Comparison of ENCODE assay signal across 7 cellular contexts in the genomic region with DNA sequence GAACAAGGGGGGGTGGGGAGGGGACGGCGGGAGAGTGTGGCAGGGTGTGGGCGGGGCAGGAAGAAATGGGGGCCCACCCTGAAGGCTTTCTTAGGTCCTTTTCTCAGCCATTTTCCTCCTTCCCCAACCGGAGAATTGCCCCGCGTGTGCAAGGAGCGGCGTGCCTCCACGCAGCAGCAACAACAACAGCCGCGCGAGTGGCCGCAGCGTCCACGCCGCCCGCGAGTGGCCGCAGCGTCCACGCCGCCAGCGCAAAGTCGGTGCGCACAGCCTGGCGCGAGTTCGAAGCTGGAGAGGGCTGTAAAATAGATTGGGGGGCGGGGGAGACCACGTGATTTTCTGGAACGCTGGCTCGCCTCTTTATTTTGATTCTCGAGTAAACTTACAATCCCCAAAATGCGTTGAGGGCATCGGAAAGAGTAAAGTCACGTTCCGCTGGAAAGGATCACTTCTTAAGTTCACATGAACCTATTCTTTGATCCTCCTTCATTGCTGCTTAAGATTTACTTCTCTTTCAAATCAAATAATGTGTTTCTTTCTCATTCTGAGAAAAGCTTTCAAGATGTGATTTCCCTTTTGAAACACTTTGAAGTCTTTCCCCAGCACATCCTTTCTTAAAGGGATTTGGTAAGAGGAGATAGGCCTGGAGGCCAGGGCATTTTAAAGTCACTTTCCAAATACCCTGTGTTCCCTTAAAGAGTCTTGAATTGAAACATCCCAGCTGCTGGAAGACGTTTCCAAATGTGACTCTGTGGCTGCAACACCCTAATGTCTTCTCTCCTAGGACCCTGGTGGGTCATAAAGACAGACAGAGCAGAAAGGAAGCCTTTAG.
A peak's percentile ranks its signal among the peaks of the same experiment; 100 is the strongest.
DNase-seq lines count a peak whose midpoint lies in the region; ATAC-seq and TF ChIP-seq lines count a peak whose summit lies in the region.

No MANE protein-coding gene starts in this region.

- H3K4me3 ChIP-seq in right cardiac atrium (ENCODE audit: low read length) (peak overlapping the region; percentile 49), spleen (peak overlapping the region; percentile 26 to 72 (median 42))

- H3K9me3 Mint-ChIP-seq in activated T-cell treated with anti-CD3 and anti-CD28 coated beads, Interleukin-2, amount 50 U/mL, for 72 hours = no peaks in the 10 kb centered on the region

- H3K4me1 ChIP-seq in right cardiac atrium (ENCODE audit: control insufficient read depth, insufficient read depth, low read length) (no peaks in the 10 kb centered on the region), spleen (peaks cover 31 to 79% (median 60%) of the 10 kb centered on the region in 6 donors)

- no peak for TF ChIP-seq POLR2A in spleen (IDR thresholded peaks at IDR 0.05)

- no peaks in the 10 kb centered on the region for H3K36me3 ChIP-seq in spleen

- ATAC-seq in HG02870 (IDR thresholded peaks at IDR 0.05; ENCODE audit: unreplicated experiment) (peak; percentile 7), right cardiac atrium (peak; percentile 62 to 68), GM21737 (IDR thresholded peaks at IDR 0.05; ENCODE audit: unreplicated experiment) (no peak), HG03159 (IDR thresholded peaks at IDR 0.05; ENCODE audit: unreplicated experiment) (no peak)
- ATAC-seq in activated T-cell treated with anti-CD3 and anti-CD28 coated beads, Interleukin-2, amount 50 U/mL, for 72 hours (replicated peaks in 1 of 2) = peak; percentile 48 to 57

- peak overlapping the region; percentile 96 for H3K27ac Mint-ChIP-seq in activated T-cell treated with anti-CD3 and anti-CD28 coated beads, Interleukin-2, amount 50 U/mL, for 72 hours

- no peaks in the 10 kb centered on the region for H3K27me3 Mint-ChIP-seq in activated T-cell treated with anti-CD3 and anti-CD28 coated beads, Interleukin-2, amount 50 U/mL, for 72 hours (ENCODE audit: low read depth)

- no peaks in the 10 kb centered on the region for H3K36me3 Mint-ChIP-seq in activated T-cell treated with anti-CD3 and anti-CD28 coated beads, Interleukin-2, amount 50 U/mL, for 72 hours (ENCODE audit: insufficient read depth in 2 of 2)

- H3K27ac ChIP-seq in right cardiac atrium (ENCODE audit: low read length) (peak overlapping the region; percentile 34), spleen (peak overlapping the region; percentile 37 to 90 (median 85))

- peaks cover 74% of the 10 kb centered on the region for H3K4me1 Mint-ChIP-seq in activated T-cell treated with anti-CD3 and anti-CD28 coated beads, Interleukin-2, amount 50 U/mL, for 72 hours (ENCODE audit: low read depth)

- peak overlapping the region; percentile 87 to 94 for H3K4me3 Mint-ChIP-seq in activated T-cell treated with anti-CD3 and anti-CD28 coated beads, Interleukin-2, amount 50 U/mL, for 72 hours

- H3K27me3 ChIP-seq in right cardiac atrium (ENCODE audit: control insufficient read depth, insufficient read depth) (no peaks in the 10 kb centered on the region), spleen (replicated peaks in 1 of 7) (no peaks in the 10 kb centered on the region)

- intact Hi-C loops in right cardiac atrium (cut with DNase I) = no loop called here
- intact Hi-C loops in spleen (cut with DNase I; ENCODE audit: low total_unique reads) = no loop called here

- no peaks in the 10 kb centered on the region for H3K9me3 ChIP-seq in right cardiac atrium (ENCODE audit: control insufficient read depth, low read length)
- no peaks in the 10 kb centered on the region for H3K9me3 ChIP-seq in spleen

- DNase-seq in activated T-cell treated with anti-CD3 and anti-CD28 coated beads, Interleukin-2, amount 50 U/mL, for 72 hours = peak; percentile 47 to 54
- DNase-seq in right cardiac atrium (peak; percentile 28 to 71 (median 63)), spleen (peak; percentile 85), NCI-H2081 treated with DMSO at 0.1 percent for 48 hours (lab: John Stamatoyannopoulos, UW) (no peak)

- TF ChIP-seq CTCF in spleen (IDR thresholded peaks at IDR 0.05 in 8 of 11, conservative IDR thresholded peaks at IDR 0.05 in 3 of 11) = no peak

- 7% methylated on average over 38 of the region's 38 CpGs for WGBS in right cardiac atrium
- 2 to 7% (median 3%) methylated on average over 38 of the region's 38 CpGs for WGBS in spleen, 5 donors

Comparison
In these comparisons a context has a peak if more than half of its experiments do, and no peak if none do; other contexts are left out.
1. ATAC-seq: peak in HG02870 (single experiment), activated T-cell treated with anti-CD3 and anti-CD28 coated beads, Interleukin-2, amount 50 U/mL, for 72 hours (2 of 2) and right cardiac atrium (2 of 2); none in GM21737 (single experiment) and HG03159 (single experiment).